In the genomic region with DNA sequence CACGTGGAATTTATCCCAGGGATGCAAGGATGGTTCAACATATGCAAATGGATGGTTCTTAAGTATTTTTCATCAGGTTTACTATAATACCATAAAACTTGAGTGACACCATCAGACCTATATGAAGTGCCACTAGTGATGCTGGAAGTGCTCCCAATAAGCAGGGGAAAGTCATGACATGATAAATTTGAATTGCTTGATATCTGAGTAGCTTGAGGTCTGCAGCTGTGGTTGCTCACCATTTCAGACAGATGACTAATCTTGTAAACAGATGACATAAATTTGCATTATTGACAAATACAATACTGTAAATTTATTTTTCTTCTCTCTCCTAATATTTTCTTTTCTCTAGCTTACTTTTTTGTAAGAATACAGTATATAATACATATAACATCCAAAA, we compare ENCODE assay signal across 19 cellular contexts.
"Had no signal": no experiment of that assay in that cellular context is flagged by ENCODE, and none has a peak within 500 bp of the region (broad histone marks: within the 10 kb centered on the region; RNA-seq: fewer than 3 reads in every experiment).

No MANE protein-coding gene starts in this region.

- H3K4me1 ChIP-seq: ascending aorta, parathyroid adenoma had no signal

- H3K4me3 ChIP-seq: ascending aorta, cardiac muscle cell, hepatocyte, mucosa of descending colon had no signal

- H3K4me2 ChIP-seq: hepatocyte had no signal

- H3K27ac ChIP-seq: ascending aorta, cardiac muscle cell, hepatocyte, neutrophil, parathyroid adenoma, VCaP had no signal

- H3K4me1 Mint-ChIP-seq: activated naive CD8-positive, alpha-beta T cell treated with anti-CD3 and anti-CD28 coated beads, Interleukin-2, amount 50 U/mL, for 24 hours; memory B cell; naive thymus-derived CD8-positive, alpha-beta T cell had no signal

- H3K27me3 ChIP-seq: ascending aorta, cardiac muscle cell, hepatocyte, neutrophil had no signal

- H3K9me3 ChIP-seq: ascending aorta, mucosa of descending colon, neutrophil had no signal

- H3K9ac ChIP-seq: parathyroid adenoma had no signal

- FAIRE-seq: kidney had no signal

- H3K9me3 Mint-ChIP-seq: activated CD4-positive, alpha-beta memory T cell treated with anti-CD3 and anti-CD28 coated beads for 36 hours; activated naive CD4-positive, alpha-beta T cell treated with anti-CD3 and anti-CD28 coated beads for 36 hours; activated naive CD8-positive, alpha-beta T cell treated with anti-CD3 and anti-CD28 coated beads, Interleukin-2, amount 50 U/mL, for 24 hours; activated T-helper 2 cell treated with anti-CD3 and anti-CD28 coated beads, Interferon-gamma antibody, Interleukin-2, Interleukin-4, amounts not matched to agents 10 μg/mL and 5 μg/mL and 100 μg/mL, durations not matched to agents 14 hours and 24 hours and 36 hours; memory B cell; naive thymus-derived CD8-positive, alpha-beta T cell had no signal

- DNase-seq: activated CD4-positive, alpha-beta memory T cell treated with anti-CD3 and anti-CD28 coated beads for 36 hours; activated CD8-positive, alpha-beta memory T cell treated with anti-CD3 and anti-CD28 coated beads, Interleukin-2, amount 10 ng/mL, durations not matched to agents 7 days and 5 days; activated naive CD4-positive, alpha-beta T cell treated with anti-CD3 and anti-CD28 coated beads for 36 hours; activated naive CD8-positive, alpha-beta T cell treated with anti-CD3 and anti-CD28 coated beads, Interleukin-2, amount 50 U/mL, for 24 hours; activated T-cell treated with anti-CD3 and anti-CD28 coated beads, Interleukin-2, amount 50 U/mL, for 1 hour; kidney; left ventricle myocardium superior; mucosa of descending colon; naive thymus-derived CD8-positive, alpha-beta T cell; stimulated activated CD4-positive, alpha-beta T cell treated with anti-CD3 and anti-CD28 coated beads, Interleukin-12 subunit alpha, Interleukin-12 subunit beta, amount 100 ng/mL, for 4 hours; stimulated activated CD4-positive, alpha-beta T cell treated with anti-CD3 and anti-CD28 coated beads, Interleukin-2, amount 100 ng/mL, for 24 hours had no signal

- H3K36me3 ChIP-seq: cardiac muscle cell, neutrophil had no signal

- H3K79me2 ChIP-seq: hepatocyte, parathyroid adenoma had no signal

- ATAC-seq: activated CD8-positive, alpha-beta memory T cell treated with anti-CD3 and anti-CD28 coated beads, Interleukin-2, amount 10 ng/mL, durations not matched to agents 7 days and 5 days; activated naive CD8-positive, alpha-beta T cell treated with anti-CD3 and anti-CD28 coated beads, Interleukin-2, amount 50 U/mL, for 24 hours; left ventricle myocardium superior; mucosa of descending colon; naive thymus-derived CD8-positive, alpha-beta T cell had no signal

- H3K4me3 Mint-ChIP-seq: activated CD4-positive, alpha-beta memory T cell treated with anti-CD3 and anti-CD28 coated beads for 36 hours; activated CD8-positive, alpha-beta memory T cell treated with anti-CD3 and anti-CD28 coated beads, Interleukin-2, amount 10 ng/mL, durations not matched to agents 7 days and 5 days; activated naive CD4-positive, alpha-beta T cell treated with anti-CD3 and anti-CD28 coated beads for 36 hours; activated naive CD8-positive, alpha-beta T cell treated with anti-CD3 and anti-CD28 coated beads, Interleukin-2, amount 50 U/mL, for 24 hours; memory B cell; naive thymus-derived CD8-positive, alpha-beta T cell had no signal

- H2AFZ ChIP-seq: hepatocyte, parathyroid adenoma had no signal

- H3K27ac Mint-ChIP-seq: activated CD4-positive, alpha-beta memory T cell treated with anti-CD3 and anti-CD28 coated beads for 36 hours; activated CD8-positive, alpha-beta memory T cell treated with anti-CD3 and anti-CD28 coated beads, Interleukin-2, amount 10 ng/mL, durations not matched to agents 7 days and 5 days; activated naive CD4-positive, alpha-beta T cell treated with anti-CD3 and anti-CD28 coated beads for 36 hours; activated naive CD8-positive, alpha-beta T cell treated with anti-CD3 and anti-CD28 coated beads, Interleukin-2, amount 50 U/mL, for 24 hours; activated T-helper 2 cell treated with anti-CD3 and anti-CD28 coated beads, Interferon-gamma antibody, Interleukin-2, Interleukin-4, amounts not matched to agents 10 μg/mL and 5 μg/mL and 100 μg/mL, durations not matched to agents 14 hours and 24 hours and 36 hours; memory B cell; naive thymus-derived CD8-positive, alpha-beta T cell had no signal

- H3K27me3 Mint-ChIP-seq: activated CD4-positive, alpha-beta memory T cell treated with anti-CD3 and anti-CD28 coated beads for 36 hours; activated CD8-positive, alpha-beta memory T cell treated with anti-CD3 and anti-CD28 coated beads, Interleukin-2, amount 10 ng/mL, durations not matched to agents 7 days and 5 days; activated naive CD8-positive, alpha-beta T cell treated with anti-CD3 and anti-CD28 coated beads, Interleukin-2, amount 50 U/mL, for 24 hours; memory B cell; naive thymus-derived CD8-positive, alpha-beta T cell had no signal
